Comparison of ENCODE assay signal across 19 cellular contexts in genomic region chr15:101004986-101005747, GRCh38.
"Had no signal": no experiment of that assay in that cellular context is flagged by ENCODE, and none has a peak within 500 bp of the region (broad histone marks: within the 10 kb centered on the region; RNA-seq: fewer than 3 reads in every experiment).

No MANE protein-coding gene starts in this region.

- H3K4me2 ChIP-seq: SK-N-SH had no signal

- H3K27me3 ChIP-seq: foreskin keratinocyte had no signal

- H3K27me3 Mint-ChIP-seq: activated naive CD8-positive, alpha-beta T cell had no signal

- H3K9me3 Mint-ChIP-seq: activated CD8-positive, alpha-beta T cell treated with anti-CD3 and anti-CD28 coated beads for 36 hours; activated T-cell treated with anti-CD3 and anti-CD28 coated beads, Interleukin-2, amount 50 U/mL, for 72 hours; T-cell had no signal

- H3K27ac ChIP-seq: foreskin keratinocyte, lower lobe of right lung had no signal

- DNase-seq: activated CD4-positive, alpha-beta T cell treated with anti-CD3 and anti-CD28 coated beads for 48 hours; activated CD4-positive, CD25-positive, alpha-beta regulatory T cell; activated CD8-positive, alpha-beta T cell treated with anti-CD3 and anti-CD28 coated beads for 36 hours; activated gamma-delta T cell; activated T-cell treated with anti-CD3 and anti-CD28 coated beads, Interleukin-2, amount 50 U/mL, for 72 hours; foreskin keratinocyte; glutamatergic neuron; hippocampal formation; left colon; lower lobe of right lung; nephron progenitor cell; nucleus accumbens; retina; SK-N-SH; stimulated activated naive CD8-positive, alpha-beta T cell treated with anti-CD3 and anti-CD28 coated beads, Interleukin-15, Interleukin-2, amounts not matched to agents 100 U/mL and 50 U/mL, for 24 hours; T-cell; T1000; trophoblast cell had no signal

- H3K9me3 ChIP-seq: lower lobe of right lung, SK-N-SH had no signal

- H3K27ac Mint-ChIP-seq: activated CD8-positive, alpha-beta T cell treated with anti-CD3 and anti-CD28 coated beads for 36 hours; activated naive CD8-positive, alpha-beta T cell; activated T-cell treated with anti-CD3 and anti-CD28 coated beads, Interleukin-2, amount 50 U/mL, for 72 hours; nephron progenitor cell; T-cell had no signal

- H3K36me3 Mint-ChIP-seq: activated naive CD8-positive, alpha-beta T cell; T-cell had no signal

- H3K9ac ChIP-seq: SK-N-SH had no signal

- H3K9me2 ChIP-seq: SK-N-SH had no signal

- H3K36me3 ChIP-seq: lower lobe of right lung had no signal

- H3K4me3 Mint-ChIP-seq: activated CD8-positive, alpha-beta T cell treated with anti-CD3 and anti-CD28 coated beads for 36 hours; activated naive CD8-positive, alpha-beta T cell; activated T-cell treated with anti-CD3 and anti-CD28 coated beads, Interleukin-2, amount 50 U/mL, for 72 hours; nephron progenitor cell; T-cell had no signal

- H3K4me3 ChIP-seq: lower lobe of right lung had no signal
